29 cellular contexts compared by ENCODE assay signal in the genomic region with DNA sequence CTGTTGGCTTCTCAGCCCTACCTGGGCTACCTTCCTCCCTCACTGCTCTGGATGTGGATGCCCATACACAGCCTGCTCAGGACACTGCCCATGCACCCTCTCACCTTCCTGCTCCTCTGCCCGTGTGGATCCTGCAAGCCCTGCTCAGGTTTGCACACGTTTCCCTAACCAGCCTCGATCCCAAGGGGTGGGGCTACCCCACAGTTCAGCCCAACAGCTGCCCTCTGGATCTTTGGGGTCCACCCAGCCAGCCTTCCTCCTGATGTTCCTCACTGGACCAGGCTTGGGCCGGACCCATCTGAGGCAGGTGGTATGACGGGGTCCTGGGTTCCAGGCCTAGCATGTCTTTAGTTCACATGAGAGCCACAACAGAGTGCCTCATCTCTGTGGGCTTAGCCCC. TPM values are rescaled to one million over a fixed set of nuclear protein-coding genes. Genes with fewer than 3 reads are reported as not detected.
DNase-seq lines count a peak whose midpoint lies in the region; ATAC-seq and TF ChIP-seq lines count a peak whose summit lies in the region.
"Had no signal": no experiment of that assay in that cellular context is flagged by ENCODE, and none has a peak within 500 bp of the region (broad histone marks: within the 10 kb centered on the region; RNA-seq: fewer than 3 reads in every experiment).

No MANE protein-coding gene starts in this region.

- TF ChIP-seq RAD21 in SK-N-SH (IDR thresholded peaks at IDR 0.05; ENCODE audit: low read length) = no peak

- POLR2A ChIA-PET in SK-N-SH (lab: Yijun Ruan, JAX) = no interaction called here
- POLR2A ChIA-PET in activated CD4-positive, alpha-beta memory T cell treated with anti-CD3 and anti-CD28 coated beads for 36 hours (lab: Charles Lee) = no interaction called here

- H3K4me3 ChIP-seq in SK-N-SH (ENCODE audit: low read depth in 2 of 2, low read length in 1 of 2) = no peak overlapping the region
- H3K4me3 ChIP-seq in sigmoid colon = no peak overlapping the region
- H3K4me3 ChIP-seq: BLaER1 treated with 17β-estradiol and CSF1 and Interleukin-3, amounts not matched to agents 10 nM and 100 nM; HAP-1; K562; SJCRH30 had no signal

- no peaks in the 10 kb centered on the region for H3K9me3 ChIP-seq in SK-N-SH
- no peaks in the 10 kb centered on the region for H3K9me3 ChIP-seq in sigmoid colon
- H3K9me3 ChIP-seq: BLaER1 treated with 17β-estradiol and CSF1 and Interleukin-3, amounts not matched to agents 10 nM and 100 nM; HAP-1; SJCRH30 had no signal

- CTCF ChIA-PET in SK-N-SH (lab: Yijun Ruan, JAX) = interaction anchor here (0.9 to 3.6 kb wide), 5 partner anchors 11 to 190 kb away, joined by 3 to 19 read pairs (median 5); a partner anchor contains a TSS
- CTCF ChIA-PET in activated CD4-positive, alpha-beta memory T cell treated with anti-CD3 and anti-CD28 coated beads for 36 hours (lab: Charles Lee) = no interaction called here

- TF ChIP-seq POLR2A in sigmoid colon (IDR thresholded peaks at IDR 0.05) = no peak

- H3K9me3 Mint-ChIP-seq in activated CD4-positive, alpha-beta memory T cell treated with anti-CD3 and anti-CD28 coated beads for 36 hours = no peaks in the 10 kb centered on the region
- H3K9me3 Mint-ChIP-seq: CD8-positive, alpha-beta T cell had no signal

- H3K36me3 Mint-ChIP-seq in activated CD4-positive, alpha-beta memory T cell treated with anti-CD3 and anti-CD28 coated beads for 36 hours = no peaks in the 10 kb centered on the region
- H3K36me3 Mint-ChIP-seq: CD8-positive, alpha-beta T cell had no signal

- no peak overlapping the region for H2AFZ ChIP-seq in SK-N-SH (ENCODE audit: low read depth)

- no peaks in the 10 kb centered on the region for H3K9me2 ChIP-seq in SK-N-SH

- H3K27me3 Mint-ChIP-seq in activated CD4-positive, alpha-beta memory T cell treated with anti-CD3 and anti-CD28 coated beads for 36 hours = peaks cover 44% of the 10 kb centered on the region

- peaks cover 4% of the 10 kb centered on the region for H3F3A ChIP-seq in SK-N-SH (replicated peaks; ENCODE audit: insufficient read depth)

- DNase-seq in SK-N-SH (peak; percentile 8), islet precursor cell (peak; percentile 48), sigmoid colon (peak; percentile 64), middle frontal gyrus (ENCODE audit: extremely low spot score, low spot score) (no peak), LoVo (ENCODE audit: low spot score) (no peak), mesenteric fat pad (ENCODE audit: low spot score) (no peak)
- DNase-seq in activated CD4-positive, alpha-beta memory T cell treated with anti-CD3 and anti-CD28 coated beads for 36 hours = no peak
- DNase-seq: 8988T; Calu3; CD8-positive, alpha-beta T cell; DMS153; MM.1S; NCI-H1092; NCI-H1436 treated with DMSO at 0.1 percent for 48 hours; NCI-H1930; NCI-H2227 treated with DMSO at 0.1 percent for 48 hours; NCI-H510A treated with DMSO at 0.1 percent for 48 hours; NCI-H748 treated with DMSO at 0.1 percent for 48 hours; SJCRH30 had no signal

- no peak overlapping the region for H3K4me3 Mint-ChIP-seq in activated CD4-positive, alpha-beta memory T cell treated with anti-CD3 and anti-CD28 coated beads for 36 hours
- H3K4me3 Mint-ChIP-seq: CD8-positive, alpha-beta T cell had no signal

- TF ChIP-seq EP300 in SK-N-SH (IDR thresholded peaks at IDR 0.05; ENCODE audit: borderline replicate concordance in 1 of 2, low read depth in 1 of 2, low read length in 1 of 2) (no peak), sigmoid colon (IDR thresholded peaks at IDR 0.05) (no peak)

- no peak for TF ChIP-seq CTCF in SK-N-SH (IDR thresholded peaks at IDR 0.05)
- TF ChIP-seq CTCF in sigmoid colon (IDR thresholded peaks at IDR 0.05) = no peak

- H3K27ac Mint-ChIP-seq in activated CD4-positive, alpha-beta memory T cell treated with anti-CD3 and anti-CD28 coated beads for 36 hours = no peak overlapping the region
- H3K27ac Mint-ChIP-seq: CD8-positive, alpha-beta T cell had no signal

- H4K20me1 ChIP-seq in SK-N-SH (ENCODE audit: insufficient read depth) = no peaks in the 10 kb centered on the region

- WGBS in SK-N-SH (ENCODE audit: low lambda C conversion rate) = 87% methylated on average over 5 of the region's 5 CpGs
- WGBS in sigmoid colon, 2 donors = 48 to 76% methylated on average over 5 of the region's 5 CpGs

- H3K36me3 ChIP-seq in SK-N-SH (replicated peaks in 1 of 2; ENCODE audit: control insufficient read depth in 1 of 2, insufficient read depth in 2 of 2, low read length in 1 of 2) (no peaks in the 10 kb centered on the region), sigmoid colon (no peaks in the 10 kb centered on the region)
- H3K36me3 ChIP-seq: HAP-1, SJCRH30 had no signal

- no peaks in the 10 kb centered on the region for H3K79me2 ChIP-seq in SK-N-SH (ENCODE audit: insufficient read depth)

- H3K4me2 ChIP-seq in SK-N-SH = no peak overlapping the region
- H3K4me2 ChIP-seq: BLaER1 treated with 17β-estradiol and CSF1 and Interleukin-3, amounts not matched to agents 10 nM and 100 nM had no signal

- no peak for ATAC-seq in SK-N-SH treated with all-trans-retinoic acid at 6 μM for 48 hours
- ATAC-seq: CD8-positive, alpha-beta T cell; HepG2; K562; Panc1 had no signal

- peaks cover 0 to 11% of the 10 kb centered on the region in 2 experiments; a peak in 1 of 4 replicates for H3K4me1 ChIP-seq in SK-N-SH (ENCODE audit: control insufficient read depth in 1 of 2, insufficient read depth in 2 of 2, low read depth in 1 of 2, low read length in 1 of 2)
- H3K4me1 ChIP-seq in sigmoid colon = peaks cover 0 to 27% (median 24%) of the 10 kb centered on the region in 4 donors
- H3K4me1 ChIP-seq: SJCRH30 had no signal

- H3K4me1 Mint-ChIP-seq in activated CD4-positive, alpha-beta memory T cell treated with anti-CD3 and anti-CD28 coated beads for 36 hours (ENCODE audit: low read depth) = peaks cover 13% of the 10 kb centered on the region

- H3K27ac ChIP-seq in SK-N-SH (ENCODE audit: low read depth in 2 of 2, low read length in 1 of 2) = no peak overlapping the region
- H3K27ac ChIP-seq in sigmoid colon = no peak overlapping the region
- H3K27ac ChIP-seq: BLaER1 treated with 17β-estradiol and CSF1 and Interleukin-3, amounts not matched to agents 10 nM and 100 nM; HL-60; SJCRH30 had no signal

- no peak overlapping the region for H3K9ac ChIP-seq in SK-N-SH
- H3K9ac ChIP-seq: BLaER1 treated with 17β-estradiol and CSF1 and Interleukin-3, amounts not matched to agents 10 nM and 100 nM had no signal

- H3K27me3 ChIP-seq in SK-N-SH (ENCODE audit: insufficient read depth) = no peaks in the 10 kb centered on the region
- peaks cover 15 to 31% (median 22%) of the 10 kb centered on the region in 3 donors for H3K27me3 ChIP-seq in sigmoid colon
- H3K27me3 ChIP-seq: SJCRH30 had no signal

- intact Hi-C loops in sigmoid colon (cut with DNase I) = no loop called here
- intact Hi-C loops in activated CD4-positive, alpha-beta memory T cell treated with anti-CD3 and anti-CD28 coated beads for 36 hours (cut with micrococcal nuclease) = no loop called here

TF ChIP-seq in SK-N-SH, 30 proteins besides CTCF, POLR2A, EP300 and RAD21 (continues in another document):
- TF ChIP-seq, protein P1, sequence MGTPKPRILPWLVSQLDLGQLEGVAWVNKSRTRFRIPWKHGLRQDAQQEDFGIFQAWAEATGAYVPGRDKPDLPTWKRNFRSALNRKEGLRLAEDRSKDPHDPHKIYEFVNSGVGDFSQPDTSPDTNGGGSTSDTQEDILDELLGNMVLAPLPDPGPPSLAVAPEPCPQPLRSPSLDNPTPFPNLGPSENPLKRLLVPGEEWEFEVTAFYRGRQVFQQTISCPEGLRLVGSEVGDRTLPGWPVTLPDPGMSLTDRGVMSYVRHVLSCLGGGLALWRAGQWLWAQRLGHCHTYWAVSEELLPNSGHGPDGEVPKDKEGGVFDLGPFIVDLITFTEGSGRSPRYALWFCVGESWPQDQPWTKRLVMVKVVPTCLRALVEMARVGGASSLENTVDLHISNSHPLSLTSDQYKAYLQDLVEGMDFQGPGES (IDR thresholded peaks at IDR 0.05; ENCODE audit: low read depth, low read length) = no peak
- TF ChIP-seq CHD2 (IDR thresholded peaks at IDR 0.05; ENCODE audit: low read length, partially characterized antibody) = no peak
- TF ChIP-seq RFX5 (IDR thresholded peaks at IDR 0.05; ENCODE audit: low read length) = no peak

TF ChIP-seq in SK-N-SH treated with all-trans-retinoic acid at 6 μM for 48 hours, 23 proteins besides CTCF, POLR2A, EP300 and RAD21 (continues in another document):
- TF ChIP-seq ZFP3 (CRISPR knock-in tag; IDR thresholded peaks at IDR 0.05) = no peak
- no peak for TF ChIP-seq ARNTL (CRISPR knock-in tag; IDR thresholded peaks at IDR 0.05; ENCODE audit: borderline replicate concordance, low read depth)

RNA-seq across cellular contexts. Expression of a gene that starts 4.7 kb away (rescaled TPM):
- polyA plus RNA-seq in SK-N-SH (2012; rRNA removed) = 54.5 and 66.6 TPM in 2 replicates
- 26.6 and 45.6 TPM in 2 replicates for polyA plus RNA-seq in SK-N-SH (2012; cell fraction: cytosol; rRNA removed)
- polyA plus RNA-seq in SK-N-SH (2012; cell fraction: nucleus; rRNA removed) = 21.9 and 32.8 TPM in 2 replicates
- total RNA-seq in sigmoid colon = 100 to 1,000 TPM in 1 of 4 donors, 10 to 100 TPM in 3; 47.4 to 135 (median 57.9) TPM
- polyA plus RNA-seq in sigmoid colon = 100 to 1,000 TPM; 699 to 799 (median 707) TPM
- 1 to 10 TPM; 3.6 to 4.0 TPM for total RNA-seq in activated CD4-positive, alpha-beta memory T cell treated with anti-CD3 and anti-CD28 coated beads for 36 hours
- total RNA-seq in mesenteric fat pad = 26.8 TPM
- total RNA-seq: CD8-positive, alpha-beta T cell had no signal

RNA-seq across cellular contexts. Expression of a gene that starts 10.2 kb away (rescaled TPM):
- polyA plus RNA-seq in SK-N-SH (2012; rRNA removed) = not detected in 2 replicates
- polyA plus RNA-seq in SK-N-SH (2012; cell fraction: cytosol; rRNA removed) = 0.01 and 0.14 TPM in 2 replicates
- 0.14 and 0.27 TPM in 2 replicates for polyA plus RNA-seq in SK-N-SH (2012; cell fraction: nucleus; rRNA removed)
- total RNA-seq in sigmoid colon = not detected
- polyA plus RNA-seq in sigmoid colon = 1 to 10 TPM; 1.2 to 1.9 (median 1.8) TPM
- total RNA-seq in activated CD4-positive, alpha-beta memory T cell treated with anti-CD3 and anti-CD28 coated beads for 36 hours = under 1 TPM in 1 of 2 experiments, not detected in 1; 0.29 TPM
- not detected for total RNA-seq in mesenteric fat pad
- total RNA-seq: Calu3; CD8-positive, alpha-beta T cell; G401; HepG2; K562; LHCN-M2; SJCRH30 had no signal
- polyA plus RNA-seq: HepG2, K562 had no signal

RNA-seq across cellular contexts. Expression of a gene that starts 25.7 kb away (rescaled TPM):
- polyA plus RNA-seq in SK-N-SH (2012; rRNA removed) (0.59 and 0.94 TPM in 2 replicates), sigmoid colon (1 to 10 TPM in 1 of 3 donors, under 1 TPM in 1, not detected in 1; 0.20 to 1.2 TPM)
- polyA plus RNA-seq in SK-N-SH (2012; cell fraction: cytosol; rRNA removed) = 0.66 and 1.00 TPM in 2 replicates
- polyA plus RNA-seq in SK-N-SH (2012; cell fraction: nucleus; rRNA removed) = 2.2 and 2.5 TPM in 2 replicates
- total RNA-seq in sigmoid colon (10 to 100 TPM in 1 of 4 donors, 1 to 10 TPM in 1, under 1 TPM in 2; 0.41 to 10.2 (median 1.6) TPM), mesenteric fat pad (0.96 TPM)
- not detected for total RNA-seq in activated CD4-positive, alpha-beta memory T cell treated with anti-CD3 and anti-CD28 coated beads for 36 hours
- total RNA-seq: Calu3; CD8-positive, alpha-beta T cell; HT-29 had no signal

Comparison
In these comparisons a context has a peak if more than half of its experiments do, and no peak if none do; other contexts are left out.
1. DNase-seq: peak in SK-N-SH (single experiment), islet precursor cell (single experiment) and sigmoid colon (single experiment); none in middle frontal gyrus (single experiment), activated CD4-positive, alpha-beta memory T cell treated with anti-CD3 and anti-CD28 coated beads for 36 hours (single experiment), LoVo (single experiment) and mesenteric fat pad (single experiment).